In genomic region chr2:44188696-44189095, GRCh38 we compare ENCODE assay signal across 15 cellular contexts. TPM values are rescaled to one million over a fixed set of nuclear protein-coding genes. Genes with fewer than 3 reads are reported as not detected.
A peak's percentile ranks its signal among the peaks of the same experiment; 100 is the strongest.
DNase-seq lines count a peak whose midpoint lies in the region; ATAC-seq and TF ChIP-seq lines count a peak whose summit lies in the region.
"Had no signal": no experiment of that assay in that cellular context is flagged by ENCODE, and none has a peak within 500 bp of the region (broad histone marks: within the 10 kb centered on the region; RNA-seq: fewer than 3 reads in every experiment).

No MANE protein-coding gene starts in this region.

- no peaks in the 10 kb centered on the region for H3K9me3 Mint-ChIP-seq in activated naive CD4-positive, alpha-beta T cell treated with anti-CD3 and anti-CD28 coated beads, Interleukin-2, amount 50 U/mL, for 24 hours
- H3K9me3 Mint-ChIP-seq in T-cell = no peaks in the 10 kb centered on the region
- H3K9me3 Mint-ChIP-seq in endodermal cell = no peaks in the 10 kb centered on the region
- H3K9me3 Mint-ChIP-seq in stimulated activated memory B cell treated with anti-CD40 and anti-IgM and Interleukin-4, amounts not matched to agents 10 μg/mL and 1 μg/mL and 100 μg/mL, for 72 hours = no peaks in the 10 kb centered on the region

- no peak overlapping the region for H3K4me3 ChIP-seq in endodermal cell (ENCODE audit: low read length)
- no peak overlapping the region for H3K4me3 ChIP-seq in adrenal gland

- DNase-seq in activated naive CD4-positive, alpha-beta T cell treated with anti-CD3 and anti-CD28 coated beads, Interleukin-2, amount 50 U/mL, for 16 hours = no peak
- DNase-seq in T-cell = no peak
- DNase-seq in endodermal cell = no peak
- DNase-seq in adrenal gland = no peak
- DNase-seq in amygdala (lab: John Stamatoyannopoulos, UW) = no peak
- DNase-seq: C1 segment of cervical spinal cord, DND-41, GDM1, NCI-H1092 treated with DMSO at 0.1 percent for 48 hours, NCI-H1694, PC-3 had no signal

- CTCF ChIA-PET in T-cell (lab: Charles Lee) = interaction anchor here in 1 of 2 donors (0.5 to 0.6 kb wide), 2 partner anchors 18 to 79 kb away, joined by 3 to 4 read pairs; no protein-coding TSS in a partner anchor

- peak overlapping the region; percentile 24 for H3K4me3 Mint-ChIP-seq in activated naive CD4-positive, alpha-beta T cell treated with anti-CD3 and anti-CD28 coated beads, Interleukin-2, amount 50 U/mL, for 24 hours
- peak overlapping the region in 2 of 3 donors; percentile 17 to 63 for H3K4me3 Mint-ChIP-seq in T-cell
- no peak overlapping the region for H3K4me3 Mint-ChIP-seq in endodermal cell
- H3K4me3 Mint-ChIP-seq in stimulated activated memory B cell treated with anti-CD40 and anti-IgM and Interleukin-4, amounts not matched to agents 10 μg/mL and 1 μg/mL and 100 μg/mL, for 72 hours = peak overlapping the region; percentile 55

- H3K9me3 ChIP-seq in endodermal cell (ENCODE audit: control insufficient read depth, low read length) (peaks cover 4% of the 10 kb centered on the region), adrenal gland (replicated peaks in 1 of 3) (no peaks in the 10 kb centered on the region)

- H3K27me3 Mint-ChIP-seq in activated naive CD4-positive, alpha-beta T cell treated with anti-CD3 and anti-CD28 coated beads, Interleukin-2, amount 50 U/mL, for 24 hours = no peaks in the 10 kb centered on the region
- H3K27me3 Mint-ChIP-seq in T-cell (no peaks in the 10 kb centered on the region), endodermal cell (ENCODE audit: insufficient read depth) (no peaks in the 10 kb centered on the region)
- no peaks in the 10 kb centered on the region for H3K27me3 Mint-ChIP-seq in stimulated activated memory B cell treated with anti-CD40 and anti-IgM and Interleukin-4, amounts not matched to agents 10 μg/mL and 1 μg/mL and 100 μg/mL, for 72 hours

- H3K4me1 Mint-ChIP-seq in activated naive CD4-positive, alpha-beta T cell treated with anti-CD3 and anti-CD28 coated beads, Interleukin-2, amount 50 U/mL, for 24 hours = peaks cover 86% of the 10 kb centered on the region
- H3K4me1 Mint-ChIP-seq in T-cell (peaks cover 83 to 92% (median 86%) of the 10 kb centered on the region in 3 donors), endodermal cell (peaks cover 10% of the 10 kb centered on the region)
- H3K4me1 Mint-ChIP-seq in stimulated activated memory B cell treated with anti-CD40 and anti-IgM and Interleukin-4, amounts not matched to agents 10 μg/mL and 1 μg/mL and 100 μg/mL, for 72 hours = peaks cover 88% of the 10 kb centered on the region

- no peaks in the 10 kb centered on the region for H3K36me3 ChIP-seq in endodermal cell (ENCODE audit: control insufficient read depth, insufficient read depth, low read length)
- no peaks in the 10 kb centered on the region for H3K36me3 ChIP-seq in adrenal gland (replicated peaks in 1 of 2)

- H3K27ac Mint-ChIP-seq in activated naive CD4-positive, alpha-beta T cell treated with anti-CD3 and anti-CD28 coated beads, Interleukin-2, amount 50 U/mL, for 24 hours = no peak overlapping the region
- H3K27ac Mint-ChIP-seq in T-cell (no peak overlapping the region), endodermal cell (peak overlapping the region; percentile 66)
- H3K27ac Mint-ChIP-seq in stimulated activated memory B cell treated with anti-CD40 and anti-IgM and Interleukin-4, amounts not matched to agents 10 μg/mL and 1 μg/mL and 100 μg/mL, for 72 hours = peak overlapping the region; percentile 82

- H3K27me3 ChIP-seq in endodermal cell (ENCODE audit: control insufficient read depth, insufficient read depth, low read length, poor library complexity, severe bottlenecking) (no peaks in the 10 kb centered on the region), adrenal gland (no peaks in the 10 kb centered on the region)

- no peak overlapping the region for H3K27ac ChIP-seq in endodermal cell (ENCODE audit: low read depth, low read length)
- H3K27ac ChIP-seq in adrenal gland = no peak overlapping the region
- H3K27ac ChIP-seq: KMS-11 had no signal

- no peaks in the 10 kb centered on the region for H3K4me1 ChIP-seq in endodermal cell (ENCODE audit: control insufficient read depth, insufficient read depth, low read length)
- peaks cover 0 to 45% of the 10 kb centered on the region in 2 donors for H3K4me1 ChIP-seq in adrenal gland (replicated peaks in 1 of 2)

- TF ChIP-seq POLR2A in adrenal gland (IDR thresholded peaks at IDR 0.05) = no peak

- no peak overlapping the region for H3K9ac ChIP-seq in endodermal cell (ENCODE audit: extremely low read depth, low read length, poor library complexity, severe bottlenecking)
- H3K9ac ChIP-seq: KMS-11 had no signal

- POLR2A ChIA-PET in T-cell (lab: Charles Lee) = no interaction called here

- peaks cover 17% of the 10 kb centered on the region for H3K36me3 Mint-ChIP-seq in activated naive CD4-positive, alpha-beta T cell treated with anti-CD3 and anti-CD28 coated beads, Interleukin-2, amount 50 U/mL, for 24 hours
- H3K36me3 Mint-ChIP-seq in T-cell = peaks cover 23% of the 10 kb centered on the region
- H3K36me3 Mint-ChIP-seq in endodermal cell (ENCODE audit: low read depth) = peaks cover 18% of the 10 kb centered on the region
- H3K36me3 Mint-ChIP-seq in stimulated activated memory B cell treated with anti-CD40 and anti-IgM and Interleukin-4, amounts not matched to agents 10 μg/mL and 1 μg/mL and 100 μg/mL, for 72 hours = peaks cover 19% of the 10 kb centered on the region

- intact Hi-C loops in adrenal gland (cut with DNase I) = no loop called here

- ATAC-seq in T-cell (replicated peaks in 1 of 4) (no peak), HG02588 (IDR thresholded peaks at IDR 0.05; ENCODE audit: unreplicated experiment) (no peak)
- ATAC-seq in stimulated activated memory B cell treated with anti-CD40 and anti-IgM and Interleukin-4, amounts not matched to agents 10 μg/mL and 1 μg/mL and 100 μg/mL, for 72 hours = no peak
- ATAC-seq: PC-3 had no signal

- TF ChIP-seq CTCF in endodermal cell (conservative IDR thresholded peaks at IDR 0.05) (no peak), adrenal gland (IDR thresholded peaks at IDR 0.05) (no peak)

- 67 to 75% methylated on average over 2 of the region's 3 CpGs for WGBS in endodermal cell (ENCODE audit: insufficient coverage in 1 of 2, insufficient read length in 1 of 2), 2 experiments
- 70 to 82% (median 76%) methylated on average over 3 of the region's 3 CpGs for WGBS in adrenal gland, 4 donors

RNA-seq across cellular contexts. Expression of gene PPM1B, which starts 20.0 kb away (rescaled TPM):
- total RNA-seq in T-cell (10 to 100 TPM; 58.9 to 78.7 (median 70.3) TPM), endodermal cell (10 to 100 TPM; 54.9 to 70.5 TPM), adrenal gland (10 to 100 TPM; 12.5 to 44.9 (median 35.1) TPM)
- polyA plus RNA-seq in endodermal cell (2013, experiment 1 of 2) = 43.9 TPM
- 39.6 TPM for polyA plus RNA-seq in endodermal cell (2013, experiment 2 of 2)
- polyA plus RNA-seq in adrenal gland = 10 to 100 TPM; 12.2 to 36.4 (median 13.4) TPM

Comparison
In these comparisons a context has a peak if more than half of its experiments do, and no peak if none do; other contexts are left out.
1. H3K27ac Mint-ChIP-seq: peak in endodermal cell (single experiment) and stimulated activated memory B cell treated with anti-CD40 and anti-IgM and Interleukin-4, amounts not matched to agents 10 μg/mL and 1 μg/mL and 100 μg/mL, for 72 hours (single experiment); none in activated naive CD4-positive, alpha-beta T cell treated with anti-CD3 and anti-CD28 coated beads, Interleukin-2, amount 50 U/mL, for 24 hours (single experiment) and T-cell (0 of 2).